ENCODE assay signal across 9 cellular contexts in genomic region chr11:9280655-9281301, GRCh38. TPM values are rescaled to one million over a fixed set of nuclear protein-coding genes. Genes with fewer than 3 reads are reported as not detected.
DNase-seq lines count a peak whose midpoint lies in the region; ATAC-seq and TF ChIP-seq lines count a peak whose summit lies in the region.
"Had no signal": no experiment of that assay in that cellular context is flagged by ENCODE, and none has a peak within 500 bp of the region (broad histone marks: within the 10 kb centered on the region; RNA-seq: fewer than 3 reads in every experiment).

No MANE protein-coding gene starts in this region.

- no peak overlapping the region for H3K4me3 ChIP-seq in GM23338

- DNase-seq in NCI-H82 (lab: John Stamatoyannopoulos, UW) (peak; percentile 54), NCI-H82 treated with DMSO at 0.1 percent for 48 hours (lab: John Stamatoyannopoulos, UW; ENCODE audit: unreplicated experiment) (no peak), NCI-H526 (lab: John Stamatoyannopoulos, UW) (peak; percentile 15 to 37), kidney tubule cell (ENCODE audit: low spot score) (peak; percentile 50), NCI-H2227 treated with DMSO at 0.1 percent for 48 hours (lab: John Stamatoyannopoulos, UW) (no peak), GM23338 (ENCODE audit: low spot score) (no peak)
- DNase-seq in activated T-cell treated with anti-CD3 and anti-CD28 coated beads, Interleukin-2, amount 50 U/mL, for 24 hours, result peak; percentile 52

- H3K9me2 ChIP-seq in GM23338 (ENCODE audit: insufficient read depth), result no peaks in the 10 kb centered on the region

- H3K4me1 Mint-ChIP-seq in activated T-cell treated with anti-CD3 and anti-CD28 coated beads, Interleukin-2, amount 50 U/mL, for 24 hours (ENCODE audit: low read depth), result peaks cover 19% of the 10 kb centered on the region
- no peaks in the 10 kb centered on the region for H3K4me1 Mint-ChIP-seq in GM23338

- H2AFZ ChIP-seq in GM23338, result no peak overlapping the region

- no peak overlapping the region for H3K4me2 ChIP-seq in GM23338

- H3K36me3 ChIP-seq in GM23338 (ENCODE audit: insufficient read depth), result peaks cover 10% of the 10 kb centered on the region

- H3K27ac Mint-ChIP-seq in activated T-cell treated with anti-CD3 and anti-CD28 coated beads, Interleukin-2, amount 50 U/mL, for 24 hours, result peak overlapping the region; percentile 66
- H3K27ac Mint-ChIP-seq in GM23338, result no peak overlapping the region

- no peaks in the 10 kb centered on the region for H3K9me3 Mint-ChIP-seq in activated T-cell treated with anti-CD3 and anti-CD28 coated beads, Interleukin-2, amount 50 U/mL, for 24 hours
- no peaks in the 10 kb centered on the region for H3K9me3 Mint-ChIP-seq in GM23338

- TF ChIP-seq CTCF in GM23338 (conservative IDR thresholded peaks at IDR 0.05; ENCODE audit: low read depth in 2 of 2), result no peak

- ATAC-seq in HG02943 (IDR thresholded peaks at IDR 0.05; ENCODE audit: low read depth, unreplicated experiment), result peak; percentile 86
- ATAC-seq in GM23338, result no peak

- H3K27me3 Mint-ChIP-seq in activated T-cell treated with anti-CD3 and anti-CD28 coated beads, Interleukin-2, amount 50 U/mL, for 24 hours, result no peaks in the 10 kb centered on the region
- H3K27me3 Mint-ChIP-seq in GM23338 (ENCODE audit: insufficient read depth, low read depth, poor library complexity), result peaks cover 3% of the 10 kb centered on the region

- peaks cover 8% of the 10 kb centered on the region; the same call in 1 of the 2 replicates for H3F3A ChIP-seq in GM23338 (replicated peaks; ENCODE audit: low read depth)

- peak overlapping the region; percentile 20 for H3K4me3 Mint-ChIP-seq in activated T-cell treated with anti-CD3 and anti-CD28 coated beads, Interleukin-2, amount 50 U/mL, for 24 hours
- no peak overlapping the region for H3K4me3 Mint-ChIP-seq in GM23338

- no peaks in the 10 kb centered on the region for H3K27me3 ChIP-seq in GM23338 (ENCODE audit: insufficient read depth)

- peaks cover 33% of the 10 kb centered on the region for H3K36me3 Mint-ChIP-seq in activated T-cell treated with anti-CD3 and anti-CD28 coated beads, Interleukin-2, amount 50 U/mL, for 24 hours (ENCODE audit: low read depth)
- H3K36me3 Mint-ChIP-seq in GM23338 (ENCODE audit: low read depth), result peaks cover 42% of the 10 kb centered on the region

- peaks cover 3% of the 10 kb centered on the region; the same call in 1 of the 2 replicates for H4K20me1 ChIP-seq in GM23338 (replicated peaks; ENCODE audit: insufficient read depth)

- H3K4me1 ChIP-seq in GM23338 (ENCODE audit: insufficient read depth), result no peaks in the 10 kb centered on the region

- no peaks in the 10 kb centered on the region for H3K79me2 ChIP-seq in GM23338 (replicated peaks; ENCODE audit: insufficient read depth)

- H3K27ac ChIP-seq in GM23338 (ENCODE audit: low read depth), result no peak overlapping the region
- H3K27ac ChIP-seq: C4-2B had no signal

TF ChIP-seq in GM23338, 12 proteins besides CTCF, POLR2A, EP300 and RAD21:
- TF ChIP-seq CREB1 (CRISPR knock-in tag; IDR thresholded peaks at IDR 0.05; ENCODE audit: low read depth), result no peak
- no peak for TF ChIP-seq ZNF114 (CRISPR knock-in tag; IDR thresholded peaks at IDR 0.05)
- TF ChIP-seq JUNB (IDR thresholded peaks at IDR 0.05; ENCODE audit: unreplicated experiment), result no peak
- TF ChIP-seq STAT1 (IDR thresholded peaks at IDR 0.05; ENCODE audit: unreplicated experiment), result no peak
- TF ChIP-seq ZNF462 (CRISPR knock-in tag; IDR thresholded peaks at IDR 0.05), result no peak
- no peak for TF ChIP-seq POLR2AphosphoS5 (IDR thresholded peaks at IDR 0.05; ENCODE audit: low read depth)
- no peak for TF ChIP-seq REST (IDR thresholded peaks at IDR 0.05; ENCODE audit: unreplicated experiment)
- no peak for TF ChIP-seq ZNF331 (CRISPR knock-in tag; IDR thresholded peaks at IDR 0.05; ENCODE audit: low read depth)
- no peak for TF ChIP-seq NANOG (IDR thresholded peaks at IDR 0.05; ENCODE audit: borderline replicate concordance)
- TF ChIP-seq EZH2 (IDR thresholded peaks at IDR 0.05; ENCODE audit: low read depth, unreplicated experiment), result no peak
TF ChIP-seq in GM23338: peak in this region for 0.

RNA-seq across cellular contexts. Expression of gene DENND5A, which starts 15.6 kb away (rescaled TPM):
- 49.1 and 56.3 TPM in 2 replicates for total RNA-seq in GM23338 (2014; rRNA removed; shearing (Covaris generic))
- 25.6 and 28.1 TPM in 2 replicates for polyA plus RNA-seq in GM23338 (2016; fragmentation: Nextera tagmentation; extraction: Ambion mirVana)

RNA-seq across cellular contexts. Expression of gene TMEM41B, which starts 33.6 kb away (rescaled TPM):
- 53.8 and 75.9 TPM in 2 replicates for total RNA-seq in GM23338 (2014; rRNA removed; shearing (Covaris generic))
- 31.8 and 34.4 TPM in 2 replicates for polyA plus RNA-seq in GM23338 (2016; fragmentation: Nextera tagmentation; extraction: Ambion mirVana)

Comparison
In these comparisons a context has a peak if more than half of its experiments do, and no peak if none do; other contexts are left out.
1. DNase-seq: peak in NCI-H82 (single experiment), NCI-H526 (2 of 2), activated T-cell treated with anti-CD3 and anti-CD28 coated beads, Interleukin-2, amount 50 U/mL, for 24 hours (single experiment) and kidney tubule cell (single experiment); none in NCI-H82 treated with DMSO at 0.1 percent for 48 hours (single experiment), NCI-H2227 treated with DMSO at 0.1 percent for 48 hours (single experiment) and GM23338 (single experiment).